ENCODE assay signal across 29 cellular contexts in genomic region chr7:135129579-135129978, GRCh38. TPM values are rescaled to one million over a fixed set of nuclear protein-coding genes. Genes with fewer than 3 reads are reported as not detected.
"Had no signal": no experiment of that assay in that cellular context is flagged by ENCODE, and none has a peak within 500 bp of the region (broad histone marks: within the 10 kb centered on the region; RNA-seq: fewer than 3 reads in every experiment).

No MANE protein-coding gene starts in this region.

- H3K4me1 Mint-ChIP-seq: activated CD4-positive, alpha-beta memory T cell treated with anti-CD3 and anti-CD28 coated beads, Interleukin-2, amount 10 ng/mL, durations not matched to agents 7 days and 5 days; activated CD4-positive, alpha-beta T cell treated with anti-CD3 and anti-CD28 coated beads, Interleukin-2, amount 10 ng/mL, durations not matched to agents 7 days and 5 days; natural killer cell; neural progenitor cell; WTC11 had no signal

- H3K9me3 ChIP-seq: suprapubic skin had no signal

- H3K9me3 Mint-ChIP-seq: neural progenitor cell had no signal

- H3K27ac ChIP-seq: brain microvascular endothelial cell, coronary artery, esophagus muscularis mucosa, heart right ventricle, left lung, lower lobe of right lung, neural progenitor cell, right atrium auricular region, stomach, suprapubic skin, tibial artery had no signal

- H3K36me3 ChIP-seq: brain microvascular endothelial cell, esophagus muscularis mucosa, heart right ventricle, left lung, lower lobe of right lung, right atrium auricular region, stomach, suprapubic skin, tibial artery had no signal

- DNase-seq: activated CD4-positive, alpha-beta memory T cell treated with anti-CD3 and anti-CD28 coated beads, Interleukin-2, amount 10 ng/mL, durations not matched to agents 7 days and 5 days; activated CD4-positive, alpha-beta T cell treated with anti-CD3 and anti-CD28 coated beads for 1 hour; activated CD4-positive, alpha-beta T cell treated with anti-CD3 and anti-CD28 coated beads, Interleukin-2, amount 10 ng/mL, durations not matched to agents 7 days and 5 days; activated CD8-positive, alpha-beta memory T cell treated with anti-CD3 and anti-CD28 coated beads, Interleukin-2, amount 50 U/mL, for 48 hours; activated gamma-delta T cell treated with Interleukin-2 at 50 U/mL for 16 hours; activated naive CD4-positive, alpha-beta T cell treated with anti-CD3 and anti-CD28 coated beads, Interleukin-2, amount 50 U/mL, for 16 hours; activated T-cell treated with anti-CD3 and anti-CD28 coated beads, Interleukin-2, amount 50 U/mL, for 24 hours; amniotic stem cell; brain microvascular endothelial cell; effector memory CD8-positive, alpha-beta T cell; foreskin melanocyte; heart right ventricle; kidney glomerular epithelial cell; left lung; lower lobe of right lung; mesenchymal stem cell; natural killer cell; occipital lobe; stimulated activated CD4-positive, alpha-beta T cell treated with anti-CD3 and anti-CD28 coated beads, Interleukin-1b, Interleukin-23, amount 100 ng/mL, for 48 hours; stimulated activated naive B cell treated with anti-CD40 and anti-IgM and Interleukin-4, amounts not matched to agents 10 μg/mL and 1 μg/mL and 100 μg/mL, for 72 hours; stomach; tibial artery had no signal

- H2AFZ ChIP-seq: neural progenitor cell had no signal

- H3K4me3 Mint-ChIP-seq: activated CD4-positive, alpha-beta memory T cell treated with anti-CD3 and anti-CD28 coated beads, Interleukin-2, amount 10 ng/mL, durations not matched to agents 7 days and 5 days; activated CD4-positive, alpha-beta T cell treated with anti-CD3 and anti-CD28 coated beads, Interleukin-2, amount 10 ng/mL, durations not matched to agents 7 days and 5 days; activated T-cell treated with anti-CD3 and anti-CD28 coated beads, Interleukin-2, amount 50 U/mL, for 24 hours; effector memory CD8-positive, alpha-beta T cell; natural killer cell; neural progenitor cell; stimulated activated naive B cell treated with anti-CD40 and anti-IgM and Interleukin-4, amounts not matched to agents 10 μg/mL and 1 μg/mL and 100 μg/mL, for 72 hours; WTC11 had no signal

- H3K27me3 Mint-ChIP-seq: activated CD4-positive, alpha-beta T cell treated with anti-CD3 and anti-CD28 coated beads, Interleukin-2, amount 10 ng/mL, durations not matched to agents 7 days and 5 days; activated T-cell treated with anti-CD3 and anti-CD28 coated beads, Interleukin-2, amount 50 U/mL, for 24 hours; effector memory CD8-positive, alpha-beta T cell; stimulated activated naive B cell treated with anti-CD40 and anti-IgM and Interleukin-4, amounts not matched to agents 10 μg/mL and 1 μg/mL and 100 μg/mL, for 72 hours had no signal

- H3K9ac ChIP-seq: neural progenitor cell had no signal

- H3K27ac Mint-ChIP-seq: activated CD4-positive, alpha-beta memory T cell treated with anti-CD3 and anti-CD28 coated beads, Interleukin-2, amount 10 ng/mL, durations not matched to agents 7 days and 5 days; activated CD4-positive, alpha-beta T cell treated with anti-CD3 and anti-CD28 coated beads, Interleukin-2, amount 10 ng/mL, durations not matched to agents 7 days and 5 days; activated T-cell treated with anti-CD3 and anti-CD28 coated beads, Interleukin-2, amount 50 U/mL, for 24 hours; effector memory CD8-positive, alpha-beta T cell; natural killer cell; neural progenitor cell; stimulated activated naive B cell treated with anti-CD40 and anti-IgM and Interleukin-4, amounts not matched to agents 10 μg/mL and 1 μg/mL and 100 μg/mL, for 72 hours; WTC11 had no signal

- ATAC-seq: effector memory CD8-positive, alpha-beta T cell; heart right ventricle; left lung; lower lobe of right lung; natural killer cell; stimulated activated naive B cell treated with anti-CD40 and anti-IgM and Interleukin-4, amounts not matched to agents 10 μg/mL and 1 μg/mL and 100 μg/mL, for 72 hours; WTC11 had no signal

- H3K36me3 Mint-ChIP-seq: neural progenitor cell, WTC11 had no signal

- H3K27me3 ChIP-seq: brain microvascular endothelial cell, esophagus muscularis mucosa, heart right ventricle, left lung, neural progenitor cell, right atrium auricular region, stomach, suprapubic skin, tibial artery had no signal

- H3K4me2 ChIP-seq: neural progenitor cell, smooth muscle cell had no signal

- H3K4me3 ChIP-seq: coronary artery, esophagus muscularis mucosa, heart right ventricle, left lung, lower lobe of right lung, neural progenitor cell, right atrium auricular region, smooth muscle cell, stomach, suprapubic skin, tibial artery had no signal

- H3K4me1 ChIP-seq: esophagus muscularis mucosa, left lung, lower lobe of right lung, neural progenitor cell, right atrium auricular region, stomach, suprapubic skin, tibial artery had no signal

RNA-seq across cellular contexts. Expression of gene TMEM140, which starts 18.3 kb away (rescaled TPM):
- total RNA-seq: smooth muscle cell, WTC11 had no signal
